26 cellular contexts compared by ENCODE assay signal in genomic region chr12:5197127-5197526, GRCh38.
DNase-seq lines count a peak whose midpoint lies in the region; ATAC-seq and TF ChIP-seq lines count a peak whose summit lies in the region.
"Had no signal": no experiment of that assay in that cellular context is flagged by ENCODE, and none has a peak within 500 bp of the region (broad histone marks: within the 10 kb centered on the region; RNA-seq: fewer than 3 reads in every experiment).

No MANE protein-coding gene starts in this region.

- H3K27me3 ChIP-seq in osteoblast (ENCODE audit: insufficient read depth, low read length), result no peaks in the 10 kb centered on the region
- H3K27me3 ChIP-seq: BLaER1, testis had no signal

- H3K36me3 Mint-ChIP-seq in activated CD8-positive, alpha-beta T cell treated with anti-CD3 and anti-CD28 coated beads for 36 hours (ENCODE audit: low read depth), result no peaks in the 10 kb centered on the region
- H3K36me3 Mint-ChIP-seq: activated CD8-positive, alpha-beta memory T cell treated with anti-CD3 and anti-CD28 coated beads, Interleukin-2, amount 10 ng/mL, durations not matched to agents 7 days and 5 days; activated naive CD4-positive, alpha-beta T cell treated with anti-CD3 and anti-CD28 coated beads, Interleukin-2, amount 10 ng/mL, durations not matched to agents 7 days and 5 days; stimulated activated naive B cell treated with anti-CD40 and anti-IgM and Interleukin-4, amounts not matched to agents 10 μg/mL and 1 μg/mL and 100 μg/mL, for 72 hours had no signal

- H3K4me1 ChIP-seq in osteoblast (ENCODE audit: insufficient read depth, low read length), result no peaks in the 10 kb centered on the region
- H3K4me1 ChIP-seq: gastroesophageal sphincter, testis had no signal

- no peak overlapping the region for H3K4me3 Mint-ChIP-seq in activated CD8-positive, alpha-beta T cell treated with anti-CD3 and anti-CD28 coated beads for 36 hours
- H3K4me3 Mint-ChIP-seq: activated CD8-positive, alpha-beta memory T cell treated with anti-CD3 and anti-CD28 coated beads, Interleukin-2, amount 10 ng/mL, durations not matched to agents 7 days and 5 days; activated naive CD4-positive, alpha-beta T cell treated with anti-CD3 and anti-CD28 coated beads, Interleukin-2, amount 10 ng/mL, durations not matched to agents 7 days and 5 days; stimulated activated naive B cell treated with anti-CD40 and anti-IgM and Interleukin-4, amounts not matched to agents 10 μg/mL and 1 μg/mL and 100 μg/mL, for 72 hours; T-helper 1 cell treated with Interleukin-12 subunit alpha and Interleukin-12 subunit beta and Interleukin-4 antibody, amounts not matched to agents 30 μg/mL and 1 μg/mL, for 36 hours had no signal

- intact Hi-C loops in activated CD8-positive, alpha-beta T cell treated with anti-CD3 and anti-CD28 coated beads for 36 hours (cut with micrococcal nuclease), result no loop called here

- POLR2A ChIA-PET in activated CD8-positive, alpha-beta T cell treated with anti-CD3 and anti-CD28 coated beads for 36 hours (lab: Charles Lee), result no interaction called here

- no peaks in the 10 kb centered on the region for H3K4me1 Mint-ChIP-seq in activated CD8-positive, alpha-beta T cell treated with anti-CD3 and anti-CD28 coated beads for 36 hours (ENCODE audit: low read depth)
- H3K4me1 Mint-ChIP-seq: activated CD8-positive, alpha-beta memory T cell treated with anti-CD3 and anti-CD28 coated beads, Interleukin-2, amount 10 ng/mL, durations not matched to agents 7 days and 5 days; activated naive CD4-positive, alpha-beta T cell treated with anti-CD3 and anti-CD28 coated beads, Interleukin-2, amount 10 ng/mL, durations not matched to agents 7 days and 5 days; stimulated activated naive B cell treated with anti-CD40 and anti-IgM and Interleukin-4, amounts not matched to agents 10 μg/mL and 1 μg/mL and 100 μg/mL, for 72 hours had no signal

- H3K27ac Mint-ChIP-seq in activated CD8-positive, alpha-beta T cell treated with anti-CD3 and anti-CD28 coated beads for 36 hours, result no peak overlapping the region
- H3K27ac Mint-ChIP-seq: activated CD8-positive, alpha-beta memory T cell treated with anti-CD3 and anti-CD28 coated beads, Interleukin-2, amount 10 ng/mL, durations not matched to agents 7 days and 5 days; activated naive CD4-positive, alpha-beta T cell treated with anti-CD3 and anti-CD28 coated beads, Interleukin-2, amount 10 ng/mL, durations not matched to agents 7 days and 5 days; stimulated activated naive B cell treated with anti-CD40 and anti-IgM and Interleukin-4, amounts not matched to agents 10 μg/mL and 1 μg/mL and 100 μg/mL, for 72 hours; T-helper 1 cell treated with Interleukin-12 subunit alpha and Interleukin-12 subunit beta and Interleukin-4 antibody, amounts not matched to agents 30 μg/mL and 1 μg/mL, for 36 hours had no signal

- peaks cover 12% of the 10 kb centered on the region for H3K27me3 Mint-ChIP-seq in activated CD8-positive, alpha-beta T cell treated with anti-CD3 and anti-CD28 coated beads for 36 hours

- CTCF ChIA-PET in activated CD8-positive, alpha-beta T cell treated with anti-CD3 and anti-CD28 coated beads for 36 hours (lab: Charles Lee), result no interaction called here

- H3K36me3 ChIP-seq in osteoblast (ENCODE audit: insufficient read depth, low read length), result no peaks in the 10 kb centered on the region
- H3K36me3 ChIP-seq: BLaER1, gastroesophageal sphincter, neutrophil had no signal

- no peaks in the 10 kb centered on the region for H3K9me3 Mint-ChIP-seq in activated CD8-positive, alpha-beta T cell treated with anti-CD3 and anti-CD28 coated beads for 36 hours
- H3K9me3 Mint-ChIP-seq: activated naive CD4-positive, alpha-beta T cell treated with anti-CD3 and anti-CD28 coated beads, Interleukin-2, amount 10 ng/mL, durations not matched to agents 7 days and 5 days; stimulated activated naive B cell treated with anti-CD40 and anti-IgM and Interleukin-4, amounts not matched to agents 10 μg/mL and 1 μg/mL and 100 μg/mL, for 72 hours; T-helper 1 cell treated with Interleukin-12 subunit alpha and Interleukin-12 subunit beta and Interleukin-4 antibody, amounts not matched to agents 30 μg/mL and 1 μg/mL, for 36 hours had no signal

- H3K9me3 ChIP-seq in osteoblast (ENCODE audit: low read depth, low read length), result no peaks in the 10 kb centered on the region
- H3K9me3 ChIP-seq: BLaER1, gastroesophageal sphincter, neutrophil, testis had no signal

- H3K4me3 ChIP-seq in choroid plexus epithelial cell (ENCODE audit: low read depth, low read length) (no peak overlapping the region), osteoblast (ENCODE audit: insufficient read depth, low read length) (no peak overlapping the region)
- H3K4me3 ChIP-seq: BLaER1, gastroesophageal sphincter, testis had no signal

- H4K20me1 ChIP-seq in osteoblast (ENCODE audit: insufficient read depth, low read length), result no peaks in the 10 kb centered on the region
- H4K20me1 ChIP-seq: BLaER1 had no signal

- no peak overlapping the region for H3K4me2 ChIP-seq in osteoblast (ENCODE audit: insufficient read depth, low read length)
- H3K4me2 ChIP-seq: BLaER1 had no signal

- H3K27ac ChIP-seq in osteoblast (ENCODE audit: low read depth, low read length), result no peak overlapping the region
- H3K27ac ChIP-seq: BLaER1, gastroesophageal sphincter, neutrophil, testis had no signal

- ATAC-seq in activated CD8-positive, alpha-beta T cell treated with anti-CD3 and anti-CD28 coated beads for 36 hours, result no peak
- ATAC-seq: activated CD8-positive, alpha-beta memory T cell treated with anti-CD3 and anti-CD28 coated beads, Interleukin-2, amount 10 ng/mL, durations not matched to agents 7 days and 5 days; gastroesophageal sphincter; stimulated activated naive B cell treated with anti-CD40 and anti-IgM and Interleukin-4, amounts not matched to agents 10 μg/mL and 1 μg/mL and 100 μg/mL, for 72 hours had no signal

- H2AFZ ChIP-seq in osteoblast (ENCODE audit: low read length), result no peak overlapping the region

- peak; percentile 79 for DNase-seq in EL
- DNase-seq in LHCN-M2 (ENCODE audit: low read depth), result peak; percentile 43
- DNase-seq in choroid plexus epithelial cell (ENCODE audit: low read depth), result peak; percentile 6
- peak; percentile 9 for DNase-seq in non-pigmented ciliary epithelial cell (ENCODE audit: low read depth)
- DNase-seq in osteoblast (ENCODE audit: insufficient read length, low spot score, missing footprints), result no peak
- no peak for DNase-seq in activated CD8-positive, alpha-beta T cell treated with anti-CD3 and anti-CD28 coated beads for 36 hours
- DNase-seq in DMS153 treated with DMSO at 0.1 percent for 48 hours (lab: John Stamatoyannopoulos, UW; ENCODE audit: unreplicated experiment), result no peak
- DNase-seq: activated CD4-positive, alpha-beta T cell treated with anti-CD3 and anti-CD28 coated beads for 48 hours; activated CD8-positive, alpha-beta memory T cell treated with anti-CD3 and anti-CD28 coated beads, Interleukin-2, amount 10 ng/mL, durations not matched to agents 7 days and 5 days; activated naive CD4-positive, alpha-beta T cell treated with anti-CD3 and anti-CD28 coated beads, Interleukin-2, amount 10 ng/mL, durations not matched to agents 7 days and 5 days; Caco-2; erythroblast; HCEC 1CT; Karpas-422; kidney glomerular epithelial cell; NCI-H1092; NCI-H187 treated with DMSO at 0.1 percent for 48 hours; NCI-H345; NCI-H82; stimulated activated CD4-positive, alpha-beta T cell treated with anti-CD3 and anti-CD28 coated beads, Interleukin-2, amount 100 ng/mL, for 48 hours; stimulated activated naive B cell treated with anti-CD40 and anti-IgM and Interleukin-4, amounts not matched to agents 10 μg/mL and 1 μg/mL and 100 μg/mL, for 72 hours; testis had no signal

- TF ChIP-seq CTCF in choroid plexus epithelial cell (conservative IDR thresholded peaks at IDR 0.05; ENCODE audit: low read depth, low read length) (no peak), osteoblast (IDR thresholded peaks at IDR 0.05; ENCODE audit: extremely low read depth, low read depth, low read length) (no peak)
- no peak for TF ChIP-seq CTCF in activated CD8-positive, alpha-beta T cell treated with anti-CD3 and anti-CD28 coated beads for 36 hours (IDR thresholded peaks at IDR 0.05)

- H3K79me2 ChIP-seq in osteoblast (ENCODE audit: insufficient read depth, low read length), result no peaks in the 10 kb centered on the region

Comparison
In these comparisons a context has a peak if more than half of its experiments do, and no peak if none do; other contexts are left out.
1. DNase-seq: peak in EL (single experiment), LHCN-M2 (single experiment), choroid plexus epithelial cell (single experiment) and non-pigmented ciliary epithelial cell (single experiment); none in osteoblast (single experiment), activated CD8-positive, alpha-beta T cell treated with anti-CD3 and anti-CD28 coated beads for 36 hours (single experiment) and DMS153 treated with DMSO at 0.1 percent for 48 hours (single experiment).